Comparison of ENCODE assay signal across 12 cellular contexts in the genomic region with DNA sequence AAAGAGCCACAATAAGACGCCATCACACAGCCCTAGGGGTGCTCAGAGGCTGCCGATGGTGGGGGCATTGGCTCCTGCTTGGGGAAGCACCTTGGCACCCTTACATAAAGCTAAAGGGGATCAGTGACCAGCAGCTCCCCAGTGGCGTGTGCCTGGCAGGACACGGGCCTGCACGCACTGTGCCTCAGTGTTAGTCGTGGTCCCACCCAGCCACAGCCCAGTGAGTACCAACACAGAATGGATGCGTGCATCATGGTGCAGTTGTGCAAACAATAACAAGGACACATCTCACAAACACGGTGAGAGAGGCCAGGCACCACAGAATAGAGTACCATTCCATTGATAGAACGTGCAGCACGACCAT.
"Had no signal": no experiment of that assay in that cellular context is flagged by ENCODE, and none has a peak within 500 bp of the region (broad histone marks: within the 10 kb centered on the region; RNA-seq: fewer than 3 reads in every experiment).

No MANE protein-coding gene starts in this region.

- H3K4me1 ChIP-seq: left lung, pancreas had no signal

- H3K27ac ChIP-seq: cardiac muscle cell, left lung, pancreas, thoracic aorta had no signal

- H3K4me1 Mint-ChIP-seq: stimulated activated naive CD8-positive, alpha-beta T cell treated with anti-CD3 and anti-CD28 coated beads, Interleukin-15, amount 100 ng/mL, for 72 hours had no signal

- ATAC-seq: activated CD4-positive, CD25-positive, alpha-beta regulatory T cell treated with anti-CD3 and anti-CD28 coated beads, Interleukin-2, amount 50 U/mL, for 24 hours; left lung; pancreas; stimulated activated naive CD8-positive, alpha-beta T cell treated with anti-CD3 and anti-CD28 coated beads, Interleukin-15, amount 100 ng/mL, for 72 hours had no signal

- H3K4me3 Mint-ChIP-seq: memory B cell; nephron; stimulated activated naive CD8-positive, alpha-beta T cell treated with anti-CD3 and anti-CD28 coated beads, Interleukin-15, amount 100 ng/mL, for 72 hours had no signal

- H3K4me3 ChIP-seq: cardiac muscle cell, left lung, pancreas, thoracic aorta had no signal

- H3K36me3 Mint-ChIP-seq: memory B cell had no signal

- H3K27me3 ChIP-seq: cardiac muscle cell, pancreas had no signal

- H3K9me3 ChIP-seq: left lung, pancreas, thoracic aorta had no signal

- H3K27ac Mint-ChIP-seq: memory B cell; nephron; stimulated activated naive CD8-positive, alpha-beta T cell treated with anti-CD3 and anti-CD28 coated beads, Interleukin-15, amount 100 ng/mL, for 72 hours had no signal

- DNase-seq: activated CD4-positive, alpha-beta T cell treated with anti-CD3 and anti-CD28 coated beads, Interleukin-2, amount 50 U/mL, for 48 hours; activated naive CD4-positive, alpha-beta T cell treated with Interleukin-2 at 50 U/mL for 16 hours; effector CD4-positive, alpha-beta T cell; pancreas; stimulated activated CD4-positive, alpha-beta T cell treated with anti-CD3 and anti-CD28 coated beads, Interleukin-4, amount 100 ng/mL, for 1 hour; stimulated activated naive CD8-positive, alpha-beta T cell treated with anti-CD3 and anti-CD28 coated beads, Interleukin-15, amount 100 ng/mL, for 72 hours had no signal

- H3K9me3 Mint-ChIP-seq: stimulated activated naive CD8-positive, alpha-beta T cell treated with anti-CD3 and anti-CD28 coated beads, Interleukin-15, amount 100 ng/mL, for 72 hours had no signal

- H3K36me3 ChIP-seq: cardiac muscle cell, left lung, thoracic aorta had no signal
